17 cellular contexts compared by ENCODE assay signal in genomic region chr2:208065476-208065875, GRCh38. TPM values are rescaled to one million over a fixed set of nuclear protein-coding genes. Genes with fewer than 3 reads are reported as not detected.
DNase-seq lines count a peak whose midpoint lies in the region; ATAC-seq and TF ChIP-seq lines count a peak whose summit lies in the region.
"Had no signal": no experiment of that assay in that cellular context is flagged by ENCODE, and none has a peak within 500 bp of the region (broad histone marks: within the 10 kb centered on the region; RNA-seq: fewer than 3 reads in every experiment).

No MANE protein-coding gene starts in this region.

- ATAC-seq in IMR-90 (ENCODE audit: low read depth) = no peak
- ATAC-seq in HG02885 (IDR thresholded peaks at IDR 0.05; ENCODE audit: poor library complexity, unreplicated experiment) = no peak
- ATAC-seq: A549 had no signal

- H3K27ac ChIP-seq in IMR-90 (ENCODE audit: insufficient read depth, low read length) = no peak overlapping the region
- H3K27ac ChIP-seq: C4-2B had no signal

- no peak overlapping the region for H3K4me2 ChIP-seq in IMR-90 (ENCODE audit: low read depth, low read length)
- H3K4me2 ChIP-seq: A549 had no signal

- H3K9me3 ChIP-seq in IMR-90 (ENCODE audit: control insufficient read depth, insufficient read depth, low read length) = no peaks in the 10 kb centered on the region
- H3K9me3 ChIP-seq: A549, BE2C had no signal

- no peak overlapping the region for H2BK15ac ChIP-seq in IMR-90 (ENCODE audit: low read depth, low read length)

- H2AK5ac ChIP-seq in IMR-90 (ENCODE audit: low read depth, low read length) = no peak overlapping the region

- H3K79me1 ChIP-seq in IMR-90 (ENCODE audit: low read depth in 1 of 2, low read length in 2 of 2) = no peaks in the 10 kb centered on the region

- dilution Hi-C loops in IMR-90 (cut with HindIII; ENCODE audit: low sequenced_read_pairs, unreplicated experiment) = no loop called here

- no peak overlapping the region for H3K4me3 ChIP-seq in IMR-90 (ENCODE audit: insufficient read depth, low read depth, low read length)
- H3K4me3 ChIP-seq: A549 had no signal

- TF ChIP-seq POLR2A in IMR-90 (IDR thresholded peaks at IDR 0.05; ENCODE audit: low read depth, low read length) = no peak

- CTCF ChIA-PET in IMR-90 (lab: Yijun Ruan, JAX) = interaction anchor here (0.8 kb wide), 1 partner anchor 279 kb away, joined by 3 read pairs; no protein-coding TSS in a partner anchor

- no peaks in the 10 kb centered on the region for H4K20me1 ChIP-seq in IMR-90 (ENCODE audit: insufficient read depth, low read length)

- no peak overlapping the region for H4K5ac ChIP-seq in IMR-90 (ENCODE audit: low read depth, low read length)

- H3K9me1 ChIP-seq in IMR-90 (ENCODE audit: insufficient read depth, low read length) = peaks cover 4% of the 10 kb centered on the region

- no TSS peak for BruUV-seq in IMR-90 (replicated peaks; lab: Mats Ljungman, UMichigan)

- WGBS in IMR-90 (ENCODE audit: extremely low coverage in 2 of 2, insufficient read length in 1 of 2), 2 experiments = 79% methylated on average over 4 of the region's 5 CpGs; no CpG with 5 or more reads in 1 of the 2 experiments

- H4K8ac ChIP-seq in IMR-90 (ENCODE audit: low read depth in 2 of 2, low read length in 2 of 2) = no peak overlapping the region

- H3K9ac ChIP-seq in IMR-90 (ENCODE audit: low read depth, low read length) = no peak overlapping the region

- H2AK9ac ChIP-seq in IMR-90 (replicated peaks; ENCODE audit: low read depth, low read length, poor library complexity) = peak overlapping the region; percentile 62

- H3K56ac ChIP-seq in IMR-90 (ENCODE audit: extremely low read depth, insufficient read depth, low read length) = no peak overlapping the region

- H2AFZ ChIP-seq in IMR-90 (replicated peaks; ENCODE audit: low read length, poor library complexity) = peak overlapping the region; percentile 48

- H3K27me3 ChIP-seq in IMR-90 (ENCODE audit: control insufficient read depth, insufficient read depth, low read length) = no peaks in the 10 kb centered on the region; the same call in 1 of the 2 replicates
- H3K27me3 ChIP-seq: BE2C had no signal

- no peak overlapping the region; the same call in 1 of the 2 replicates for H2BK120ac ChIP-seq in IMR-90 (ENCODE audit: low read depth, low read length)

- DNase-seq in Daoy (ENCODE audit: low read depth) (peak; percentile 9), IMR-90 (no peak), RPMI7951 (ENCODE audit: low read depth) (peak; percentile 77), foreskin melanocyte (peak; percentile 14), DMS53 treated with DMSO at 0.1 percent for 48 hours (lab: John Stamatoyannopoulos, UW; ENCODE audit: unreplicated experiment) (no peak), glomerular visceral epithelial cell (ENCODE audit: extremely low spot score) (no peak)
- DNase-seq: BE2C; CD4-positive, alpha-beta memory T cell; DMS79 treated with DMSO at 0.1 percent for 48 hours; GDM1; GOT3; H9 had no signal

- no peak overlapping the region for H3K23ac ChIP-seq in IMR-90 (ENCODE audit: low read depth, low read length)

- 0 out of 2 replicates have a peak overlapping the region, but pooled peaks have one; percentile 23 for H2BK20ac ChIP-seq in IMR-90 (ENCODE audit: low read depth, low read length)

- POLR2A ChIA-PET in IMR-90 (lab: Charles Lee; ENCODE audit: unreplicated experiment) = no interaction called here

- TF ChIP-seq CTCF in IMR-90 (conservative IDR thresholded peaks at IDR 0.05; ENCODE audit: low read depth, low read length) = no peak

- in situ Hi-C loops in IMR-90 (cut with MboI; ENCODE audit: low sequenced_read_pairs) = loop anchor here (25.0 kb wide), 2 partner anchors 428 to 578 kb away; partner anchors contain the start of gene METTL21A

- H3K4ac ChIP-seq in IMR-90 (ENCODE audit: low read depth, low read length) = no peak overlapping the region

- 0 out of 2 replicates have a peak overlapping the region, but pooled peaks have one; percentile 25 for H3K14ac ChIP-seq in IMR-90 (replicated peaks; ENCODE audit: low read depth, low read length)

- H3K4me1 ChIP-seq in IMR-90 (ENCODE audit: control insufficient read depth, insufficient read depth, low read length) = peaks cover 3% of the 10 kb centered on the region; the same call in 1 of the 2 replicates
- H3K4me1 ChIP-seq: A549, BE2C had no signal

- H3K18ac ChIP-seq in IMR-90 (ENCODE audit: low read depth, low read length) = no peak overlapping the region

- H3K36me3 ChIP-seq in IMR-90 (ENCODE audit: control insufficient read depth, insufficient read depth, low read length) = no peaks in the 10 kb centered on the region
- H3K36me3 ChIP-seq: BE2C had no signal

- no peak for TF ChIP-seq RAD21 in IMR-90 (IDR thresholded peaks at IDR 0.05; ENCODE audit: low read length)

- intact Hi-C loops in IMR-90 (cut with micrococcal nuclease) = loop anchor here (2.0 kb wide), 1 partner anchor 297 kb away; the partner anchor contains the start of gene FZD5

- H4K91ac ChIP-seq in IMR-90 (ENCODE audit: insufficient read depth, low read depth, low read length) = 0 out of 2 replicates have a peak overlapping the region, but pooled peaks have one; percentile 33

- H2BK5ac ChIP-seq in IMR-90 (ENCODE audit: low read depth, low read length, poor library complexity, severe bottlenecking) = no peak overlapping the region

TF ChIP-seq in IMR-90, 13 proteins besides CTCF, POLR2A, EP300 and RAD21:
- TF ChIP-seq MAFK (IDR thresholded peaks at IDR 0.05; ENCODE audit: low read depth, low read length) (no peak), MXI1 (IDR thresholded peaks at IDR 0.05; ENCODE audit: borderline replicate concordance, low read depth, low read length) (no peak), RFX5 (IDR thresholded peaks at IDR 0.05; ENCODE audit: low read depth, low read length) (no peak)
- TF ChIP-seq, protein P1, sequence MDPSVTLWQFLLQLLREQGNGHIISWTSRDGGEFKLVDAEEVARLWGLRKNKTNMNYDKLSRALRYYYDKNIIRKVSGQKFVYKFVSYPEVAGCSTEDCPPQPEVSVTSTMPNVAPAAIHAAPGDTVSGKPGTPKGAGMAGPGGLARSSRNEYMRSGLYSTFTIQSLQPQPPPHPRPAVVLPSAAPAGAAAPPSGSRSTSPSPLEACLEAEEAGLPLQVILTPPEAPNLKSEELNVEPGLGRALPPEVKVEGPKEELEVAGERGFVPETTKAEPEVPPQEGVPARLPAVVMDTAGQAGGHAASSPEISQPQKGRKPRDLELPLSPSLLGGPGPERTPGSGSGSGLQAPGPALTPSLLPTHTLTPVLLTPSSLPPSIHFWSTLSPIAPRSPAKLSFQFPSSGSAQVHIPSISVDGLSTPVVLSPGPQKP (IDR thresholded peaks at IDR 0.05; ENCODE audit: borderline replicate concordance, low read depth, low read length) = no peak

RNA-seq across cellular contexts. Expression of gene PLEKHM3, which starts 40.1 kb away (rescaled TPM):
- total RNA-seq in Daoy (2014; rRNA removed; shearing (Covaris generic)) = 6.2 and 6.4 TPM in 2 replicates
- 8.6 and 11.3 TPM in 2 replicates for total RNA-seq in IMR-90 (2012; rRNA removed)
- polyA plus RNA-seq in IMR-90 (2012; rRNA removed) = 2.1 and 2.4 TPM in 2 replicates
- polyA plus RNA-seq in IMR-90 (2012; cell fraction: cytosol; rRNA removed) = 1.2 and 1.5 TPM in 2 replicates
- polyA plus RNA-seq in IMR-90 (2012; cell fraction: nucleus; rRNA removed; ENCODE audit: low replicate concordance) = 1.1 and 2.4 TPM in 2 replicates
- total RNA-seq in RPMI7951 (2014; rRNA removed; shearing (Covaris generic)) = 6.7 and 6.8 TPM in 2 replicates

RNA-seq across cellular contexts. Expression of gene CRYGD, which starts 58.8 kb away (rescaled TPM):
- total RNA-seq in Daoy (2014; rRNA removed; shearing (Covaris generic)) = not detected in 2 replicates
- total RNA-seq in IMR-90 (2012; rRNA removed) = not detected in 2 replicates
- polyA plus RNA-seq in IMR-90 (2012; rRNA removed) = not detected in 2 replicates
- not detected in 2 replicates for polyA plus RNA-seq in IMR-90 (2012; cell fraction: cytosol; rRNA removed)
- polyA plus RNA-seq in IMR-90 (2012; cell fraction: nucleus; rRNA removed; ENCODE audit: low replicate concordance) = not detected in 2 replicates
- total RNA-seq in RPMI7951 (2014; rRNA removed; shearing (Covaris generic)) = not detected in 2 replicates
- total RNA-seq: CD4-positive, alpha-beta memory T cell; H9; HT-29 had no signal
- polyA plus RNA-seq: A549; AG04450; CD4-positive, alpha-beta memory T cell had no signal

Comparison
In these comparisons a context has a peak if more than half of its experiments do, and no peak if none do; other contexts are left out.
1. DNase-seq: peak in Daoy (single experiment), RPMI7951 (single experiment) and foreskin melanocyte (single experiment); none in IMR-90 (single experiment), DMS53 treated with DMSO at 0.1 percent for 48 hours (single experiment) and glomerular visceral epithelial cell (single experiment).